9 cellular contexts compared by ENCODE assay signal in genomic region chrX:36898301-36898700, GRCh38.
A peak's percentile ranks its signal among the peaks of the same experiment; 100 is the strongest.
DNase-seq lines count a peak whose midpoint lies in the region; ATAC-seq and TF ChIP-seq lines count a peak whose summit lies in the region.
"Had no signal": no experiment of that assay in that cellular context is flagged by ENCODE, and none has a peak within 500 bp of the region (broad histone marks: within the 10 kb centered on the region; RNA-seq: fewer than 3 reads in every experiment).

No MANE protein-coding gene starts in this region.

- H3K27me3 ChIP-seq in BJ (ENCODE audit: control insufficient read depth, insufficient read depth, low read length): no peaks in the 10 kb centered on the region
- H3K27me3 ChIP-seq in naive thymus-derived CD4-positive, alpha-beta T cell (ENCODE audit: control insufficient read depth in 2 of 2, insufficient read depth in 2 of 2, low read length in 2 of 2): no peaks in the 10 kb centered on the region

- POLR2A ChIA-PET in BJ (lab: Charles Lee): no interaction called here
- POLR2A ChIA-PET in naive thymus-derived CD4-positive, alpha-beta T cell (lab: Charles Lee): no interaction called here

- DNase-seq in BJ (ENCODE audit: low read depth) (no peak), NCI-H1694 treated with DMSO at 0.1 percent for 48 hours (lab: John Stamatoyannopoulos, UW) (peak; percentile 1), fibroblast of pulmonary artery (ENCODE audit: low read depth) (peak; percentile 2), activated gamma-delta T cell (lab: John Stamatoyannopoulos, UW) (no peak), AG08396 (ENCODE audit: low spot score) (no peak), coronary artery (ENCODE audit: low spot score) (no peak)
- no peak for DNase-seq in naive thymus-derived CD4-positive, alpha-beta T cell
- DNase-seq: activated CD8-positive, alpha-beta memory T cell treated with anti-CD3 and anti-CD28 coated beads for 24 hours had no signal

- H3K27ac ChIP-seq in naive thymus-derived CD4-positive, alpha-beta T cell (ENCODE audit: low read depth, low read length): no peak overlapping the region
- H3K27ac ChIP-seq in coronary artery: no peak overlapping the region

- H3K27me3 Mint-ChIP-seq in naive thymus-derived CD4-positive, alpha-beta T cell: no peaks in the 10 kb centered on the region

- no peaks in the 10 kb centered on the region for H3K36me3 Mint-ChIP-seq in naive thymus-derived CD4-positive, alpha-beta T cell

- TF ChIP-seq CTCF in BJ (IDR thresholded peaks at IDR 0.05; ENCODE audit: insufficient read depth, low read depth, low read length) (peak; percentile 33; the same call in 1 of the 2 replicates), fibroblast of pulmonary artery (IDR thresholded peaks at IDR 0.05; ENCODE audit: low read length, missing control alignments) (peak; percentile 41), coronary artery (IDR thresholded peaks at IDR 0.05) (no peak)

- peaks cover 0 to 2% (median 0%) of the 10 kb centered on the region in 11 donors for H3K9me3 Mint-ChIP-seq in naive thymus-derived CD4-positive, alpha-beta T cell

- intact Hi-C loops in naive thymus-derived CD4-positive, alpha-beta T cell (cut with micrococcal nuclease): no loop called here

- no peaks in the 10 kb centered on the region for H3K9me3 ChIP-seq in naive thymus-derived CD4-positive, alpha-beta T cell (ENCODE audit: control insufficient read depth in 2 of 3, low read length in 3 of 3)

- H3K27ac Mint-ChIP-seq in naive thymus-derived CD4-positive, alpha-beta T cell: no peak overlapping the region

- CTCF ChIA-PET in BJ (lab: Yijun Ruan, JAX): no interaction called here
- CTCF ChIA-PET in naive thymus-derived CD4-positive, alpha-beta T cell (lab: Charles Lee): no interaction called here

- H3K4me1 ChIP-seq in naive thymus-derived CD4-positive, alpha-beta T cell (ENCODE audit: control insufficient read depth in 2 of 2, insufficient read depth in 2 of 2, low read length in 2 of 2): no peaks in the 10 kb centered on the region

- H3K4me3 Mint-ChIP-seq in naive thymus-derived CD4-positive, alpha-beta T cell: no peak overlapping the region

- no peaks in the 10 kb centered on the region for H3K36me3 ChIP-seq in BJ (ENCODE audit: control insufficient read depth, insufficient read depth, low read length)
- no peaks in the 10 kb centered on the region for H3K36me3 ChIP-seq in naive thymus-derived CD4-positive, alpha-beta T cell (ENCODE audit: control insufficient read depth in 2 of 3, insufficient read depth in 3 of 3, low read length in 3 of 3)

- H3K4me3 ChIP-seq in BJ (ENCODE audit: low read depth, low read length): no peak overlapping the region
- H3K4me3 ChIP-seq in fibroblast of pulmonary artery (replicated peaks; ENCODE audit: low read depth, low read length): no peak overlapping the region
- no peak overlapping the region for H3K4me3 ChIP-seq in naive thymus-derived CD4-positive, alpha-beta T cell (ENCODE audit: low read length)
- no peak overlapping the region for H3K4me3 ChIP-seq in coronary artery

- ATAC-seq in GM19328 (IDR thresholded peaks at IDR 0.05; ENCODE audit: unreplicated experiment): peak; percentile 88
- ATAC-seq in naive thymus-derived CD4-positive, alpha-beta T cell: no peak

- H3K4me1 Mint-ChIP-seq in naive thymus-derived CD4-positive, alpha-beta T cell: no peaks in the 10 kb centered on the region

Comparison
In these comparisons a context has a peak if more than half of its experiments do, and no peak if none do; other contexts are left out.
1. DNase-seq: peak in NCI-H1694 treated with DMSO at 0.1 percent for 48 hours (single experiment) and fibroblast of pulmonary artery (single experiment); none in BJ (single experiment), activated gamma-delta T cell (single experiment), AG08396 (single experiment), naive thymus-derived CD4-positive, alpha-beta T cell (0 of 9) and coronary artery (single experiment).